ENCODE assay signal across 10 cellular contexts in the genomic region with DNA sequence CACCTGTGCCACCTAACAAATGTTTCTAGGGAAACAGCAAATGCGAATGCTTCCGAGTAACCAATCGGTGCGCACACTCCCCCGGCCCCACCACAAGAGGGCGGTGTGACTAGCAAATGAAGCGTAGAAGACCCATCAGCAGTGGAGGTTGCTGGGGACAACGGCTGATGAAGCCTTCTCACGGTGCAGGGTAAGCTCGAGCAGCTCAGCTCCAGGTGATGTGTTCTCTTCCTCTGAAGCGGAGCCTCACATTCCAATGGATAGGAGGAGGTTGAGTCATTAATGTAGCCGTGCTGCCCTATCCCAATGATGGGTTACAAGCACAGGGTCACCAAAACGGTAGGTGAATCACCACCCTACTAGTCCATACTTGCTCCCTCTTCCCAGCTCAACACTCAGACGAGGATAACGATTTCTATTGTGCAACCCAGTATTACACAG.
DNase-seq lines count a peak whose midpoint lies in the region; ATAC-seq and TF ChIP-seq lines count a peak whose summit lies in the region.
"Had no signal": no experiment of that assay in that cellular context is flagged by ENCODE, and none has a peak within 500 bp of the region (broad histone marks: within the 10 kb centered on the region; RNA-seq: fewer than 3 reads in every experiment).

No MANE protein-coding gene starts in this region.

- H3K4me1 ChIP-seq in psoas muscle, result no peaks in the 10 kb centered on the region

- peaks cover 0 to 15% (median 0%) of the 10 kb centered on the region in 3 donors for H3K27me3 ChIP-seq in psoas muscle (ENCODE audit: insufficient read depth in 3 of 3, low read length in 2 of 3)
- H3K27me3 ChIP-seq: BLaER1 treated with 17β-estradiol and CSF1 and Interleukin-3, amounts not matched to agents 10 nM and 100 nM had no signal

- intact Hi-C loops in psoas muscle (cut with DNase I), result loop anchor here in 1 of 2 donors (2.0 kb wide), 1 partner anchor 13 kb away; no protein-coding TSS in a partner anchor

- TF ChIP-seq CTCF in psoas muscle (IDR thresholded peaks at IDR 0.05), result peak; percentile 56

- H3K36me3 ChIP-seq in psoas muscle (ENCODE audit: insufficient read depth in 1 of 2, low read depth in 1 of 2), result no peaks in the 10 kb centered on the region

- WGBS in psoas muscle, 3 donors, result 38 to 43% (median 40%) methylated on average over 15 of the region's 15 CpGs

- H3K4me3 ChIP-seq in psoas muscle, result no peak overlapping the region
- H3K4me3 ChIP-seq: BLaER1 treated with 17β-estradiol and CSF1 and Interleukin-3, amounts not matched to agents 10 nM and 100 nM had no signal

- DNase-seq in NCI-H1436 (lab: John Stamatoyannopoulos, UW) (peak; percentile 43), NCI-H1436 treated with DMSO at 0.1 percent for 48 hours (lab: John Stamatoyannopoulos, UW) (no peak), NCI-H1417 treated with DMSO at 0.1 percent for 48 hours (lab: John Stamatoyannopoulos, UW) (peak; percentile 0), fibroblast of gingiva (ENCODE audit: low read depth) (peak; percentile 28), psoas muscle (peak in 1 of 2 donors; percentile 78)
- peak; percentile 62 to 71 for DNase-seq in activated CD4-positive, alpha-beta T cell treated with anti-CD3 and anti-CD28 coated beads, Interleukin-2, amount 50 U/mL, for 48 hours
- DNase-seq: activated T-cell treated with anti-CD3 and anti-CD28 coated beads, Interleukin-2, amount 50 U/mL, for 4 hours had no signal

- no peaks in the 10 kb centered on the region for H3K9me3 ChIP-seq in psoas muscle

- H3K27ac ChIP-seq in psoas muscle, result no peak overlapping the region
- H3K27ac ChIP-seq: BLaER1 treated with 17β-estradiol and CSF1 and Interleukin-3, amounts not matched to agents 10 nM and 100 nM had no signal

- ATAC-seq in psoas muscle, result peak in 3 of 4 donors; percentile 62 to 72 (median 66)
- no peak for ATAC-seq in GM19351 (IDR thresholded peaks at IDR 0.05; ENCODE audit: unreplicated experiment)
- ATAC-seq in HG03139 (IDR thresholded peaks at IDR 0.05; ENCODE audit: unreplicated experiment), result no peak

Comparison
In these comparisons a context has a peak if more than half of its experiments do, and no peak if none do; other contexts are left out.
1. ATAC-seq: peak in psoas muscle (3 of 4); none in GM19351 (single experiment) and HG03139 (single experiment).